Comparison of ENCODE assay signal across 1 cellular context in genomic region chr9:37903831-37904646, GRCh38.
A peak's percentile ranks its signal among the peaks of the same experiment; 100 is the strongest.
TF ChIP-seq lines count a peak whose summit lies in the region.

Gene SLC25A51, minus strand, starts transcription at chr9:37904127. Its CDS starts 15,577 bp downstream, at chr9:37888550.

TF ChIP-seq in GM12878, 131 proteins besides CTCF, POLR2A, EP300 and RAD21 (continued from another document):
- TF ChIP-seq USF2 (IDR thresholded peaks at IDR 0.05; ENCODE audit: borderline replicate concordance, low read depth, low read length) (peak; percentile 78), NR2F1 (conservative IDR thresholded peaks at IDR 0.05) (peak; percentile 82), PAX5 (IDR thresholded peaks at IDR 0.05; ENCODE audit: borderline replicate concordance, low read depth, low read length) (peak; percentile 28; the same call in 1 of the 2 replicates), RAD51 (IDR thresholded peaks at IDR 0.05) (peak; percentile 68; the same call in 1 of the 2 replicates), MEF2A (IDR thresholded peaks at IDR 0.05; ENCODE audit: insufficient read depth, low read depth, low read length) (no peak)
